Comparison of ENCODE assay signal across 1 cellular context in the genomic region with DNA sequence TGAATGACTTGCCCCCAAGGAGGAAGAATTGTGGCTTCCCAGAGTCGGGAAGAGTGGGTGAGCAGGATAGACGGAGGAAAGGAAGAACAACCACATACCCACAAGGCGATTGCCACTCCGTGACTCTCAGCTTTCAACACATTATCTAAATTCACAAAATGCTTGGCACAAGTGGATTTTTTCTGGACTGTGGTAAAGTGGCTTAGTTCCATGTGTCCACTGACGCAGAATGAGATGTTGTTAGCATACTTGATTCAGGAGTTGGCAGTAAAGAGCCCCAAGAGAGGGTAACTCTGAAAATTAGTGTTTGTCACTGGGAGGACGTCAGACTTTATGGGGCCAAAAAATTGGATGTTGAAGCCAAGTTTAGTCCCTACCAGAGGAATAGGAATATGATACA.
TF ChIP-seq lines count a peak whose summit lies in the region.

No MANE protein-coding gene starts in this region.

TF ChIP-seq in H1, 55 proteins besides CTCF, POLR2A, EP300 and RAD21 (continued from another document):
- TF ChIP-seq, protein P1, sequence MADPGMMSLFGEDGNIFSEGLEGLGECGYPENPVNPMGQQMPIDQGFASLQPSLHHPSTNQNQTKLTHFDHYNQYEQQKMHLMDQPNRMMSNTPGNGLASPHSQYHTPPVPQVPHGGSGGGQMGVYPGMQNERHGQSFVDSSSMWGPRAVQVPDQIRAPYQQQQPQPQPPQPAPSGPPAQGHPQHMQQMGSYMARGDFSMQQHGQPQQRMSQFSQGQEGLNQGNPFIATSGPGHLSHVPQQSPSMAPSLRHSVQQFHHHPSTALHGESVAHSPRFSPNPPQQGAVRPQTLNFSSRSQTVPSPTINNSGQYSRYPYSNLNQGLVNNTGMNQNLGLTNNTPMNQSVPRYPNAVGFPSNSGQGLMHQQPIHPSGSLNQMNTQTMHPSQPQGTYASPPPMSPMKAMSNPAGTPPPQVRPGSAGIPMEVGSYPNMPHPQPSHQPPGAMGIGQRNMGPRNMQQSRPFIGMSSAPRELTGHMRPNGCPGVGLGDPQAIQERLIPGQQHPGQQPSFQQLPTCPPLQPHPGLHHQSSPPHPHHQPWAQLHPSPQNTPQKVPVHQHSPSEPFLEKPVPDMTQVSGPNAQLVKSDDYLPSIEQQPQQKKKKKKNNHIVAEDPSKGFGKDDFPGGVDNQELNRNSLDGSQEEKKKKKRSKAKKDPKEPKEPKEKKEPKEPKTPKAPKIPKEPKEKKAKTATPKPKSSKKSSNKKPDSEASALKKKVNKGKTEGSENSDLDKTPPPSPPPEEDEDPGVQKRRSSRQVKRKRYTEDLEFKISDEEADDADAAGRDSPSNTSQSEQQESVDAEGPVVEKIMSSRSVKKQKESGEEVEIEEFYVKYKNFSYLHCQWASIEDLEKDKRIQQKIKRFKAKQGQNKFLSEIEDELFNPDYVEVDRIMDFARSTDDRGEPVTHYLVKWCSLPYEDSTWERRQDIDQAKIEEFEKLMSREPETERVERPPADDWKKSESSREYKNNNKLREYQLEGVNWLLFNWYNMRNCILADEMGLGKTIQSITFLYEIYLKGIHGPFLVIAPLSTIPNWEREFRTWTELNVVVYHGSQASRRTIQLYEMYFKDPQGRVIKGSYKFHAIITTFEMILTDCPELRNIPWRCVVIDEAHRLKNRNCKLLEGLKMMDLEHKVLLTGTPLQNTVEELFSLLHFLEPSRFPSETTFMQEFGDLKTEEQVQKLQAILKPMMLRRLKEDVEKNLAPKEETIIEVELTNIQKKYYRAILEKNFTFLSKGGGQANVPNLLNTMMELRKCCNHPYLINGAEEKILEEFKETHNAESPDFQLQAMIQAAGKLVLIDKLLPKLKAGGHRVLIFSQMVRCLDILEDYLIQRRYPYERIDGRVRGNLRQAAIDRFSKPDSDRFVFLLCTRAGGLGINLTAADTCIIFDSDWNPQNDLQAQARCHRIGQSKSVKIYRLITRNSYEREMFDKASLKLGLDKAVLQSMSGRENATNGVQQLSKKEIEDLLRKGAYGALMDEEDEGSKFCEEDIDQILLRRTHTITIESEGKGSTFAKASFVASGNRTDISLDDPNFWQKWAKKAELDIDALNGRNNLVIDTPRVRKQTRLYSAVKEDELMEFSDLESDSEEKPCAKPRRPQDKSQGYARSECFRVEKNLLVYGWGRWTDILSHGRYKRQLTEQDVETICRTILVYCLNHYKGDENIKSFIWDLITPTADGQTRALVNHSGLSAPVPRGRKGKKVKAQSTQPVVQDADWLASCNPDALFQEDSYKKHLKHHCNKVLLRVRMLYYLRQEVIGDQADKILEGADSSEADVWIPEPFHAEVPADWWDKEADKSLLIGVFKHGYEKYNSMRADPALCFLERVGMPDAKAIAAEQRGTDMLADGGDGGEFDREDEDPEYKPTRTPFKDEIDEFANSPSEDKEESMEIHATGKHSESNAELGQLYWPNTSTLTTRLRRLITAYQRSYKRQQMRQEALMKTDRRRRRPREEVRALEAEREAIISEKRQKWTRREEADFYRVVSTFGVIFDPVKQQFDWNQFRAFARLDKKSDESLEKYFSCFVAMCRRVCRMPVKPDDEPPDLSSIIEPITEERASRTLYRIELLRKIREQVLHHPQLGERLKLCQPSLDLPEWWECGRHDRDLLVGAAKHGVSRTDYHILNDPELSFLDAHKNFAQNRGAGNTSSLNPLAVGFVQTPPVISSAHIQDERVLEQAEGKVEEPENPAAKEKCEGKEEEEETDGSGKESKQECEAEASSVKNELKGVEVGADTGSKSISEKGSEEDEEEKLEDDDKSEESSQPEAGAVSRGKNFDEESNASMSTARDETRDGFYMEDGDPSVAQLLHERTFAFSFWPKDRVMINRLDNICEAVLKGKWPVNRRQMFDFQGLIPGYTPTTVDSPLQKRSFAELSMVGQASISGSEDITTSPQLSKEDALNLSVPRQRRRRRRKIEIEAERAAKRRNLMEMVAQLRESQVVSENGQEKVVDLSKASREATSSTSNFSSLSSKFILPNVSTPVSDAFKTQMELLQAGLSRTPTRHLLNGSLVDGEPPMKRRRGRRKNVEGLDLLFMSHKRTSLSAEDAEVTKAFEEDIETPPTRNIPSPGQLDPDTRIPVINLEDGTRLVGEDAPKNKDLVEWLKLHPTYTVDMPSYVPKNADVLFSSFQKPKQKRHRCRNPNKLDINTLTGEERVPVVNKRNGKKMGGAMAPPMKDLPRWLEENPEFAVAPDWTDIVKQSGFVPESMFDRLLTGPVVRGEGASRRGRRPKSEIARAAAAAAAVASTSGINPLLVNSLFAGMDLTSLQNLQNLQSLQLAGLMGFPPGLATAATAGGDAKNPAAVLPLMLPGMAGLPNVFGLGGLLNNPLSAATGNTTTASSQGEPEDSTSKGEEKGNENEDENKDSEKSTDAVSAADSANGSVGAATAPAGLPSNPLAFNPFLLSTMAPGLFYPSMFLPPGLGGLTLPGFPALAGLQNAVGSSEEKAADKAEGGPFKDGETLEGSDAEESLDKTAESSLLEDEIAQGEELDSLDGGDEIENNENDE (IDR thresholded peaks at IDR 0.05; ENCODE audit: insufficient replicate concordance, low read length), result no peak
- TF ChIP-seq SP2 (IDR thresholded peaks at IDR 0.05; ENCODE audit: low read length), result no peak
- TF ChIP-seq POLR2AphosphoS5 (IDR thresholded peaks at IDR 0.05; ENCODE audit: low read depth, low read length), result no peak
